In the genomic region with DNA sequence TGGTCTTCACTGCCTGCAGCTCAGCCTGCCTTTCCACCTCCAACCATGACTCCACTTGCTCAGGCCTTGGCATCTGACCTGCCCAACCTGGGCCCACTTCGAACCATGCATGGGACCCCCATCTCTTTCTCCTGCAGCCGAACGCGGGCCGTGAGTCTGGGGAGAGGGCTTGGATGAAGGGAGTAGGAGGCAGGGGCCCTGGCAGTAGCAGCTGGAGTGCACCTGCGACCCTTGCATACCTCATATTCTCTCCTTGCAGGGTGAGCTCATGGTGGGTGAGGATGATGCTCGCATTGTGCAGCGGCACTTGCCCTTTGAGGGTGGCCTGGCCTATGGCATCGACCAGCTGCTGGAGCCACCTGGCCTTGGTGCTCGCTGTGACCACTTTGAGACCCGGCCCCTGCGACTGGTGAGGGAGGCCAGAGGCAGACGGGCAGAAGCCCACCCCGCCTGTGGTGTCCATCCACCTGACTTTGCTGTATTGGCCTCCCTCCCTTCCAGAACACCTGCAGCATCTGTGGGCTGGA, we compare ENCODE assay signal across 6 cellular contexts. TPM values are rescaled to one million over a fixed set of nuclear protein-coding genes. Genes with fewer than 3 reads are reported as not detected.
"Had no signal": no experiment of that assay in that cellular context is flagged by ENCODE, and none has a peak within 500 bp of the region (broad histone marks: within the 10 kb centered on the region; RNA-seq: fewer than 3 reads in every experiment).

No MANE protein-coding gene starts in this region.

- H3K9me3 ChIP-seq: HAP-1 had no signal

- H3K27ac ChIP-seq: GM23248 had no signal

- H3K4me3 ChIP-seq: GM23248, HAP-1, K562 had no signal

- H2AFZ ChIP-seq: GM23248 had no signal

- H3K4me1 ChIP-seq: HAP-1 had no signal

- DNase-seq: GM23248, GOT3, IMR-90 had no signal

RNA-seq across cellular contexts. Expression of gene STAB1, which starts 25.1 kb away (rescaled TPM):
- total RNA-seq: GM23248, H4, IMR-90 had no signal
- polyA plus RNA-seq: GM23248, IMR-90 had no signal
